8 cellular contexts compared by ENCODE assay signal in the genomic region with DNA sequence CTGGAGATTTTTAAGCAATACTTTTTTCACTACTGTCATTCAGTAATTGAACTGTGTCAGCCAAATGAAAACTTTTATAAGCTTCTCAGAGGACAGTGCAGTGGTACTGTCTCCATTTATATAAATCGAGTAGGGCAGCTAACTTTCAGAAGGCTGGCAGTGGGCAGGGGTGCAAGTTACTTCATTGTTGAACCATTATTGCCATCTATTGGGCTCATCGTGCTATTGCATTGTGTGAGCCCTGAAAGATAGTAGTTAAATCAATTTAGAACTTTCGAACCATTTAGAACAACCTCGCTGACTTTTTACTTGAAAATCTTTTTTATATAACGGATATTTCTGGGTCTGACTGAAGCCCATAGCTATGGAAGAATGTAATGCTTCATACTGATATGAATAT.
DNase-seq lines count a peak whose midpoint lies in the region; ATAC-seq and TF ChIP-seq lines count a peak whose summit lies in the region.

No MANE protein-coding gene starts in this region.

- peaks cover 0 to 5% of the 10 kb centered on the region in 2 donors for H3K36me3 ChIP-seq in psoas muscle (ENCODE audit: insufficient read depth in 1 of 2, low read depth in 1 of 2)

- H3K4me1 Mint-ChIP-seq in HFFc6 (ENCODE audit: low read depth): peaks cover 35% of the 10 kb centered on the region
- H3K4me1 Mint-ChIP-seq in activated B cell treated with CpG ODN at 0.5 μM for 24 hours: no peaks in the 10 kb centered on the region
- peaks cover 2% of the 10 kb centered on the region for H3K4me1 Mint-ChIP-seq in glutamatergic neuron (ENCODE audit: low read depth, unreplicated experiment)
- H3K4me1 Mint-ChIP-seq in activated CD8-positive, alpha-beta memory T cell treated with anti-CD3 and anti-CD28 coated beads, Interleukin-2, amount 10 ng/mL, durations not matched to agents 7 days and 5 days: no peaks in the 10 kb centered on the region

- H3K4me3 ChIP-seq in psoas muscle: no peak overlapping the region

- H3K27ac ChIP-seq in psoas muscle: no peak overlapping the region

- intact Hi-C loops in activated B cell treated with CpG ODN at 0.5 μM for 24 hours (cut with micrococcal nuclease): loop anchor here (1.0 kb wide), 2 partner anchors 678 to 741 kb away; no protein-coding TSS in a partner anchor
- intact Hi-C loops in psoas muscle (cut with DNase I): loop anchor here (1.0 to 10.0 kb wide), 5 partner anchors 334 to 784 kb away; a partner anchor contains a TSS

- CTCF ChIA-PET in activated B cell treated with CpG ODN at 0.5 μM for 24 hours (lab: Charles Lee): interaction anchor here (0.7 to 4.0 kb wide), 20 partner anchors 10 to 1955 kb away, joined by 3 to 98 read pairs (median 8); a partner anchor contains a TSS
- CTCF ChIA-PET in activated CD8-positive, alpha-beta memory T cell treated with anti-CD3 and anti-CD28 coated beads, Interleukin-2, amount 10 ng/mL, durations not matched to agents 7 days and 5 days (lab: Charles Lee): interaction anchor here (0.7 to 4.2 kb wide), 19 partner anchors 14 to 785 kb away, joined by 3 to 58 read pairs (median 6); a partner anchor contains a TSS

- H3K9me3 Mint-ChIP-seq in HFFc6: no peaks in the 10 kb centered on the region
- no peaks in the 10 kb centered on the region for H3K9me3 Mint-ChIP-seq in activated B cell treated with CpG ODN at 0.5 μM for 24 hours
- H3K9me3 Mint-ChIP-seq in glutamatergic neuron (ENCODE audit: unreplicated experiment): no peaks in the 10 kb centered on the region
- no peaks in the 10 kb centered on the region for H3K9me3 Mint-ChIP-seq in activated CD8-positive, alpha-beta memory T cell treated with anti-CD3 and anti-CD28 coated beads, Interleukin-2, amount 10 ng/mL, durations not matched to agents 7 days and 5 days (ENCODE audit: low read depth)

- ATAC-seq in activated B cell treated with CpG ODN at 0.5 μM for 24 hours (ENCODE audit: low read depth): peak; percentile 31
- peak; percentile 75 to 93 (median 80) for ATAC-seq in psoas muscle
- no peak for ATAC-seq in HG02973 (IDR thresholded peaks at IDR 0.05; ENCODE audit: unreplicated experiment)
- ATAC-seq in activated CD8-positive, alpha-beta memory T cell treated with anti-CD3 and anti-CD28 coated beads, Interleukin-2, amount 10 ng/mL, durations not matched to agents 7 days and 5 days: no peak

- H3K4me1 ChIP-seq in psoas muscle: no peaks in the 10 kb centered on the region

- DNase-seq in DMS53 (lab: John Stamatoyannopoulos, UW) (peak; percentile 78), HFFc6 (peak; percentile 35), NCI-H2196 (lab: John Stamatoyannopoulos, UW; ENCODE audit: unreplicated experiment) (peak; percentile 53), activated B cell treated with CpG ODN at 0.5 μM for 24 hours (no peak), glutamatergic neuron (peak; percentile 40), psoas muscle (peak in 1 of 2 donors; percentile 19)
- no peak for DNase-seq in activated CD8-positive, alpha-beta memory T cell treated with anti-CD3 and anti-CD28 coated beads, Interleukin-2, amount 10 ng/mL, durations not matched to agents 7 days and 5 days

- H3K36me3 Mint-ChIP-seq in HFFc6 (ENCODE audit: low read depth) (peaks cover 22% of the 10 kb centered on the region), activated B cell treated with CpG ODN at 0.5 μM for 24 hours (ENCODE audit: low read depth) (no peaks in the 10 kb centered on the region), glutamatergic neuron (ENCODE audit: unreplicated experiment) (no peaks in the 10 kb centered on the region)
- no peaks in the 10 kb centered on the region for H3K36me3 Mint-ChIP-seq in activated CD8-positive, alpha-beta memory T cell treated with anti-CD3 and anti-CD28 coated beads, Interleukin-2, amount 10 ng/mL, durations not matched to agents 7 days and 5 days

- H3K27me3 ChIP-seq in psoas muscle (ENCODE audit: insufficient read depth in 3 of 3, low read length in 2 of 3): no peaks in the 10 kb centered on the region

- H3K27me3 Mint-ChIP-seq in HFFc6 (ENCODE audit: insufficient read depth): peaks cover 5% of the 10 kb centered on the region
- H3K27me3 Mint-ChIP-seq in activated B cell treated with CpG ODN at 0.5 μM for 24 hours: no peaks in the 10 kb centered on the region
- H3K27me3 Mint-ChIP-seq in glutamatergic neuron (ENCODE audit: unreplicated experiment): no peaks in the 10 kb centered on the region
- no peaks in the 10 kb centered on the region for H3K27me3 Mint-ChIP-seq in activated CD8-positive, alpha-beta memory T cell treated with anti-CD3 and anti-CD28 coated beads, Interleukin-2, amount 10 ng/mL, durations not matched to agents 7 days and 5 days

- TF ChIP-seq CTCF in HFFc6 (IDR thresholded peaks at IDR 0.05) (peak; percentile 88), activated B cell treated with CpG ODN at 0.5 μM for 24 hours (IDR thresholded peaks at IDR 0.05) (no peak), glutamatergic neuron (IDR thresholded peaks at IDR 0.05; ENCODE audit: partially characterized antibody, unreplicated experiment) (peak; percentile 68), psoas muscle (IDR thresholded peaks at IDR 0.05) (peak; percentile 72)

- H3K9me3 ChIP-seq in psoas muscle: no peaks in the 10 kb centered on the region

- POLR2A ChIA-PET in activated B cell treated with CpG ODN at 0.5 μM for 24 hours (lab: Charles Lee): no interaction called here

- WGBS in psoas muscle, 3 donors: 22 to 24% (median 24%) methylated on average over 5 of the region's 5 CpGs

- no peak overlapping the region for H3K27ac Mint-ChIP-seq in HFFc6
- no peak overlapping the region for H3K27ac Mint-ChIP-seq in activated B cell treated with CpG ODN at 0.5 μM for 24 hours
- no peak overlapping the region for H3K27ac Mint-ChIP-seq in glutamatergic neuron (ENCODE audit: unreplicated experiment)
- no peak overlapping the region for H3K27ac Mint-ChIP-seq in activated CD8-positive, alpha-beta memory T cell treated with anti-CD3 and anti-CD28 coated beads, Interleukin-2, amount 10 ng/mL, durations not matched to agents 7 days and 5 days

- H3K4me3 Mint-ChIP-seq in HFFc6 (no peak overlapping the region), activated B cell treated with CpG ODN at 0.5 μM for 24 hours (no peak overlapping the region), glutamatergic neuron (ENCODE audit: unreplicated experiment) (no peak overlapping the region)
- H3K4me3 Mint-ChIP-seq in activated CD8-positive, alpha-beta memory T cell treated with anti-CD3 and anti-CD28 coated beads, Interleukin-2, amount 10 ng/mL, durations not matched to agents 7 days and 5 days: no peak overlapping the region

Comparison
In these comparisons a context has a peak if more than half of its experiments do, and no peak if none do; other contexts are left out.
1. DNase-seq: peak in DMS53 (single experiment), HFFc6 (single experiment), NCI-H2196 (single experiment) and glutamatergic neuron (single experiment); none in activated B cell treated with CpG ODN at 0.5 μM for 24 hours (single experiment) and activated CD8-positive, alpha-beta memory T cell treated with anti-CD3 and anti-CD28 coated beads, Interleukin-2, amount 10 ng/mL, durations not matched to agents 7 days and 5 days (single experiment).
2. ATAC-seq: peak in activated B cell treated with CpG ODN at 0.5 μM for 24 hours (single experiment) and psoas muscle (4 of 4); none in HG02973 (single experiment) and activated CD8-positive, alpha-beta memory T cell treated with anti-CD3 and anti-CD28 coated beads, Interleukin-2, amount 10 ng/mL, durations not matched to agents 7 days and 5 days (single experiment).